10 cellular contexts compared by ENCODE assay signal in genomic region chr2:145484443-145485086, GRCh38.
A peak's percentile ranks its signal among the peaks of the same experiment; 100 is the strongest.
DNase-seq lines count a peak whose midpoint lies in the region; ATAC-seq and TF ChIP-seq lines count a peak whose summit lies in the region.
"Had no signal": no experiment of that assay in that cellular context is flagged by ENCODE, and none has a peak within 500 bp of the region (broad histone marks: within the 10 kb centered on the region; RNA-seq: fewer than 3 reads in every experiment).

No MANE protein-coding gene starts in this region.

- intact Hi-C loops in esophagus muscularis mucosa (cut with DNase I): no loop called here
- intact Hi-C loops in esophagus squamous epithelium (cut with DNase I): no loop called here

- H3K27ac ChIP-seq in esophagus muscularis mucosa (replicated peaks in 1 of 4) (no peak overlapping the region), esophagus squamous epithelium (no peak overlapping the region)

- TF ChIP-seq CTCF in esophagus muscularis mucosa (IDR thresholded peaks at IDR 0.05) (peak in 2 of 3 experiments; percentile 14 to 25), esophagus squamous epithelium (IDR thresholded peaks at IDR 0.05) (peak in 2 of 6 experiments; percentile 8 to 36)

- H3K27me3 ChIP-seq in esophagus muscularis mucosa (no peaks in the 10 kb centered on the region), esophagus squamous epithelium (no peaks in the 10 kb centered on the region)

- H3K9me3 ChIP-seq in esophagus muscularis mucosa (no peaks in the 10 kb centered on the region), esophagus squamous epithelium (no peaks in the 10 kb centered on the region)

- no peaks in the 10 kb centered on the region for H3K4me1 ChIP-seq in esophagus muscularis mucosa
- H3K4me1 ChIP-seq in esophagus squamous epithelium: no peaks in the 10 kb centered on the region

- H3K4me3 ChIP-seq in esophagus muscularis mucosa: no peak overlapping the region
- H3K4me3 ChIP-seq in esophagus squamous epithelium: no peak overlapping the region

- ATAC-seq in stimulated activated effector memory CD8-positive, alpha-beta T cell treated with anti-CD3 and anti-CD28 coated beads, Interleukin-12 subunit alpha, Interleukin-12 subunit beta, amount 100 ng/mL, for 72 hours: peak; percentile 44
- ATAC-seq in GM21447 (IDR thresholded peaks at IDR 0.05; ENCODE audit: unreplicated experiment): no peak
- ATAC-seq: activated T-helper 17 cell treated with anti-CD3 and anti-CD28 coated beads, Interleukin-2, amount 50 U/mL, for 72 hours had no signal

- no peaks in the 10 kb centered on the region for H3K9me3 Mint-ChIP-seq in stimulated activated effector memory CD8-positive, alpha-beta T cell treated with anti-CD3 and anti-CD28 coated beads, Interleukin-12 subunit alpha, Interleukin-12 subunit beta, amount 100 ng/mL, for 72 hours

- H3K27ac Mint-ChIP-seq in stimulated activated effector memory CD8-positive, alpha-beta T cell treated with anti-CD3 and anti-CD28 coated beads, Interleukin-12 subunit alpha, Interleukin-12 subunit beta, amount 100 ng/mL, for 72 hours: no peak overlapping the region
- H3K27ac Mint-ChIP-seq: activated T-helper 17 cell treated with anti-CD3 and anti-CD28 coated beads, Interleukin-2, amount 50 U/mL, for 72 hours had no signal

- TF ChIP-seq POLR2A in esophagus muscularis mucosa (IDR thresholded peaks at IDR 0.05; ENCODE audit: low read depth): no peak
- no peak for TF ChIP-seq POLR2A in esophagus squamous epithelium (IDR thresholded peaks at IDR 0.05)

- no peaks in the 10 kb centered on the region for H3K36me3 ChIP-seq in esophagus muscularis mucosa
- H3K36me3 ChIP-seq in esophagus squamous epithelium: no peaks in the 10 kb centered on the region

- H3K4me3 Mint-ChIP-seq in stimulated activated effector memory CD8-positive, alpha-beta T cell treated with anti-CD3 and anti-CD28 coated beads, Interleukin-12 subunit alpha, Interleukin-12 subunit beta, amount 100 ng/mL, for 72 hours: no peak overlapping the region
- H3K4me3 Mint-ChIP-seq: activated T-helper 17 cell treated with anti-CD3 and anti-CD28 coated beads, Interleukin-2, amount 50 U/mL, for 72 hours had no signal

- H3K4me1 Mint-ChIP-seq in stimulated activated effector memory CD8-positive, alpha-beta T cell treated with anti-CD3 and anti-CD28 coated beads, Interleukin-12 subunit alpha, Interleukin-12 subunit beta, amount 100 ng/mL, for 72 hours: no peaks in the 10 kb centered on the region
- H3K4me1 Mint-ChIP-seq: activated T-helper 17 cell treated with anti-CD3 and anti-CD28 coated beads, Interleukin-2, amount 50 U/mL, for 72 hours; CD4-positive, CD25-positive, alpha-beta regulatory T cell had no signal

- H3K36me3 Mint-ChIP-seq in stimulated activated effector memory CD8-positive, alpha-beta T cell treated with anti-CD3 and anti-CD28 coated beads, Interleukin-12 subunit alpha, Interleukin-12 subunit beta, amount 100 ng/mL, for 72 hours: no peaks in the 10 kb centered on the region
- H3K36me3 Mint-ChIP-seq: CD4-positive, CD25-positive, alpha-beta regulatory T cell had no signal

- no peak for TF ChIP-seq EP300 in esophagus muscularis mucosa (IDR thresholded peaks at IDR 0.05)

- DNase-seq in SIG-M5 treated with dmso at 0.1 percent for 504 hours (lab: John Stamatoyannopoulos, UW; ENCODE audit: unreplicated experiment) (peak; percentile 25), SIG-M5 (lab: John Stamatoyannopoulos, UW) (no peak), OCI-M1 (lab: John Stamatoyannopoulos, UW) (peak; percentile 64), esophagus muscularis mucosa (ENCODE audit: extremely low spot score) (no peak), esophagus squamous epithelium (lab: John Stamatoyannopoulos, UW) (no peak), cortex of kidney (lab: John Stamatoyannopoulos, UW) (no peak)
- DNase-seq in stimulated activated effector memory CD8-positive, alpha-beta T cell treated with anti-CD3 and anti-CD28 coated beads, Interleukin-12 subunit alpha, Interleukin-12 subunit beta, amount 100 ng/mL, for 72 hours (ENCODE audit: low spot score in 2 of 2): no peak
- DNase-seq: CD4-positive, CD25-positive, alpha-beta regulatory T cell had no signal

Comparison
In these comparisons a context has a peak if more than half of its experiments do, and no peak if none do; other contexts are left out.
1. DNase-seq: peak in SIG-M5 treated with dmso at 0.1 percent for 504 hours (single experiment) and OCI-M1 (single experiment); none in SIG-M5 (single experiment), esophagus muscularis mucosa (single experiment), stimulated activated effector memory CD8-positive, alpha-beta T cell treated with anti-CD3 and anti-CD28 coated beads, Interleukin-12 subunit alpha, Interleukin-12 subunit beta, amount 100 ng/mL, for 72 hours (0 of 2), esophagus squamous epithelium (single experiment) and cortex of kidney (single experiment).